In the genomic region with DNA sequence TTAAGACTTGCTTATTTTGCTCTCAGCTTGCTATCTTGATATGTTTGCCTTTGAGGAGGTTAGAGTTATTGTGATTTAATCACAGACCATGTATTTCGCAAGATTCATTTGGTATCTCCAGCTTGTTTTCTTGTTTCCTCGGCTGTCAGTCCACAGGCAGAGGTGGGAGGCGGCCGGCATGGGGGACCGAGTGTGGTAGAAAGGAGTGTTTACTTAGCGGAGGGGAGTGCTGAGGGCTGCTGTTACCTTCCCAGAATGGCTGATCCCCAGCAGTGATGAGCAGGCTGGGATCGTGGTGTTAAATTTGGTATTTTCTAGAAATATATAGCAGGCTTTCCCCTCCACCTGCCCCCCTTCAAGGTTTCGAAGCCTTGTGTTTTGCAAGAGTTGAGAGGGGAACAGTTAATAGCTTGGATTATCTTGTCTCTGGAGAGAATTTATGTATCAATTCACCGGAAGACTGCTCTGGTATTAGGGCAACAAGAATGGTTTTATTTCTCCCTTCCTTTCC, we compare ENCODE assay signal across 9 cellular contexts.
DNase-seq lines count a peak whose midpoint lies in the region; ATAC-seq and TF ChIP-seq lines count a peak whose summit lies in the region.
"Had no signal": no experiment of that assay in that cellular context is flagged by ENCODE, and none has a peak within 500 bp of the region (broad histone marks: within the 10 kb centered on the region; RNA-seq: fewer than 3 reads in every experiment).

No MANE protein-coding gene starts in this region.

- H3K27ac ChIP-seq in SK-N-SH (ENCODE audit: low read depth in 2 of 2, low read length in 1 of 2) (peak overlapping the region; percentile 45 to 69; a peak in 3 of 4 replicates), thoracic aorta (peak overlapping the region; percentile 47 to 62)
- H3K27ac ChIP-seq: 22Rv1 had no signal

- peak; percentile 29 for ATAC-seq in left ventricle myocardium superior
- ATAC-seq in thoracic aorta (ENCODE audit: insufficient number of reproducible peaks, low FRiP score, low read depth), result no peak
- no peak for ATAC-seq in GM21737 (IDR thresholded peaks at IDR 0.05; ENCODE audit: unreplicated experiment)

- CTCF ChIA-PET in SK-N-SH (lab: Yijun Ruan, JAX), result interaction anchor here (1.9 kb wide), 1 partner anchor 20 kb away, joined by 12 read pairs; no protein-coding TSS in a partner anchor

- no peak overlapping the region for H2AFZ ChIP-seq in SK-N-SH (ENCODE audit: low read depth)

- peaks cover 19% of the 10 kb centered on the region for H3F3A ChIP-seq in SK-N-SH (replicated peaks; ENCODE audit: insufficient read depth)

- H3K36me3 ChIP-seq in SK-N-SH (replicated peaks in 1 of 2; ENCODE audit: control insufficient read depth in 1 of 2, insufficient read depth in 2 of 2, low read length in 1 of 2), result no peaks in the 10 kb centered on the region
- H3K36me3 ChIP-seq in thoracic aorta, result no peaks in the 10 kb centered on the region

- no peak for TF ChIP-seq EP300 in SK-N-SH (IDR thresholded peaks at IDR 0.05; ENCODE audit: borderline replicate concordance in 1 of 2, low read depth in 1 of 2, low read length in 1 of 2)

- WGBS in SK-N-SH (ENCODE audit: low lambda C conversion rate), result 55% methylated on average over 9 of the region's 9 CpGs

- H3K4me3 ChIP-seq in SK-N-SH (ENCODE audit: low read depth in 2 of 2, low read length in 1 of 2) (no peak overlapping the region), thoracic aorta (peak overlapping the region; percentile 48)

- POLR2A ChIA-PET in SK-N-SH (lab: Yijun Ruan, JAX), result no interaction called here

- DNase-seq in DMS 273 (lab: John Stamatoyannopoulos, UW; ENCODE audit: unreplicated experiment) (peak; percentile 31), DMS 273 treated with DMSO at 0.1 percent for 48 hours (lab: John Stamatoyannopoulos, UW) (no peak), SK-N-SH (no peak), left ventricle myocardium superior (no peak), thoracic aorta (ENCODE audit: low spot score) (no peak), dedifferentiated amniotic fluid mesenchymal stem cell (ENCODE audit: extremely low spot score) (no peak), medulla oblongata (ENCODE audit: extremely low spot score) (no peak)

- H3K9ac ChIP-seq in SK-N-SH, result no peak overlapping the region

- H4K20me1 ChIP-seq in SK-N-SH (ENCODE audit: insufficient read depth), result peaks cover 25% of the 10 kb centered on the region

- TF ChIP-seq CTCF in SK-N-SH (IDR thresholded peaks at IDR 0.05) (no peak), thoracic aorta (IDR thresholded peaks at IDR 0.05) (no peak)

- H3K4me1 ChIP-seq in SK-N-SH (ENCODE audit: control insufficient read depth in 1 of 2, insufficient read depth in 2 of 2, low read depth in 1 of 2, low read length in 1 of 2) (peaks cover 25 to 42% of the 10 kb centered on the region in 2 experiments), thoracic aorta (ENCODE audit: control insufficient read depth in 1 of 2, low read depth in 2 of 2) (peaks cover 28 to 75% of the 10 kb centered on the region in 2 donors)

- no peaks in the 10 kb centered on the region for H3K9me2 ChIP-seq in SK-N-SH

- no peak for TF ChIP-seq RAD21 in SK-N-SH (IDR thresholded peaks at IDR 0.05; ENCODE audit: low read length)

- H3K27me3 ChIP-seq in SK-N-SH (ENCODE audit: insufficient read depth), result no peaks in the 10 kb centered on the region
- no peaks in the 10 kb centered on the region for H3K27me3 ChIP-seq in thoracic aorta (replicated peaks; ENCODE audit: insufficient read depth)

- H3K4me2 ChIP-seq in SK-N-SH, result peak overlapping the region; percentile 68

- peaks cover 58% of the 10 kb centered on the region for H3K79me2 ChIP-seq in SK-N-SH (ENCODE audit: insufficient read depth)

- intact Hi-C loops in left ventricle myocardium superior (cut with micrococcal nuclease), result no loop called here

- H3K9me3 ChIP-seq in SK-N-SH (no peaks in the 10 kb centered on the region), thoracic aorta (no peaks in the 10 kb centered on the region)

TF ChIP-seq in SK-N-SH, 30 proteins besides CTCF, POLR2A, EP300 and RAD21:
- TF ChIP-seq FOXM1 (IDR thresholded peaks at IDR 0.05; ENCODE audit: low read depth) (no peak), TCF12 (IDR thresholded peaks at IDR 0.05) (no peak), YY1 (IDR thresholded peaks at IDR 0.05; ENCODE audit: low read depth) (no peak), GATA2 (CRISPR knock-in tag; IDR thresholded peaks at IDR 0.05) (no peak)
- TF ChIP-seq, protein P1, sequence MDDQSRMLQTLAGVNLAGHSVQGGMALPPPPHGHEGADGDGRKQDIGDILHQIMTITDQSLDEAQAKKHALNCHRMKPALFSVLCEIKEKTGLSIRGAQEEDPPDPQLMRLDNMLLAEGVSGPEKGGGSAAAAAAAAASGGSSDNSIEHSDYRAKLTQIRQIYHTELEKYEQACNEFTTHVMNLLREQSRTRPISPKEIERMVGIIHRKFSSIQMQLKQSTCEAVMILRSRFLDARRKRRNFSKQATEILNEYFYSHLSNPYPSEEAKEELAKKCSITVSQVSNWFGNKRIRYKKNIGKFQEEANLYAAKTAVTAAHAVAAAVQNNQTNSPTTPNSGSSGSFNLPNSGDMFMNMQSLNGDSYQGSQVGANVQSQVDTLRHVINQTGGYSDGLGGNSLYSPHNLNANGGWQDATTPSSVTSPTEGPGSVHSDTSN (IDR thresholded peaks at IDR 0.05), result no peak
